8 cellular contexts compared by ENCODE assay signal in genomic region chrX:129842510-129843208, GRCh38. TPM values are rescaled to one million over a fixed set of nuclear protein-coding genes. Genes with fewer than 3 reads are reported as not detected.
DNase-seq lines count a peak whose midpoint lies in the region; ATAC-seq and TF ChIP-seq lines count a peak whose summit lies in the region.

No MANE protein-coding gene starts in this region.

- H3K27ac Mint-ChIP-seq in CD14-positive monocyte (peak overlapping the region in 5 of 7 donors; percentile 26 to 83 (median 52)), IgD-negative memory B cell (no peak overlapping the region)

- DNase-seq in CD14-positive monocyte (ENCODE audit: low spot score) (no peak), ascending aorta (ENCODE audit: low spot score in 2 of 2) (no peak), iris pigment epithelial cell (ENCODE audit: low read depth) (peak; percentile 42), spleen (peak; percentile 77), germinal center (ENCODE audit: low spot score) (no peak), kidney glomerular epithelial cell (lab: John Stamatoyannopoulos, UW) (no peak)

- intact Hi-C loops in CD14-positive monocyte (cut with micrococcal nuclease) (loop anchor here in 1 of 2 donors (10.0 kb wide), 1 partner anchor 62 kb away; the partner anchor contains the start of gene UTP14A), ascending aorta (cut with DNase I) (loop anchor here (2.0 to 10.0 kb wide), 6 partner anchors 64 to 325 kb away; partner anchors contain the start of genes AIFM1, BCORL1, SMARCA1 and UTP14A), spleen (cut with DNase I; ENCODE audit: low total_unique reads) (no loop called here)

- H3K27me3 Mint-ChIP-seq in CD14-positive monocyte (ENCODE audit: low read depth in 3 of 3) (peaks cover 4 to 8% (median 5%) of the 10 kb centered on the region in 3 donors), IgD-negative memory B cell (peaks cover 12% of the 10 kb centered on the region)

- no peaks in the 10 kb centered on the region for H3K36me3 ChIP-seq in ascending aorta
- no peaks in the 10 kb centered on the region for H3K36me3 ChIP-seq in spleen

- ATAC-seq in GM21423 (IDR thresholded peaks at IDR 0.05; ENCODE audit: unreplicated experiment), result no peak

- H3K4me1 ChIP-seq in ascending aorta (no peaks in the 10 kb centered on the region), spleen (peaks cover 0 to 14% (median 6%) of the 10 kb centered on the region in 6 donors)

- H3K27me3 ChIP-seq in ascending aorta, result no peaks in the 10 kb centered on the region
- H3K27me3 ChIP-seq in spleen (replicated peaks in 1 of 7), result no peaks in the 10 kb centered on the region

- H3K4me1 Mint-ChIP-seq in CD14-positive monocyte (peaks cover 15% of the 10 kb centered on the region), IgD-negative memory B cell (peaks cover 0 to 8% (median 0%) of the 10 kb centered on the region in 3 donors)

- no peak for TF ChIP-seq POLR2A in spleen (IDR thresholded peaks at IDR 0.05)

- WGBS in spleen, 5 donors, result 3 to 38% (median 8%) methylated on average over 16 to 17 of the region's 17 CpGs

- H3K9me3 Mint-ChIP-seq in CD14-positive monocyte, result peaks cover 0 to 2% (median 0%) of the 10 kb centered on the region in 7 donors
- H3K9me3 Mint-ChIP-seq in IgD-negative memory B cell, result no peaks in the 10 kb centered on the region

- no peak for TF ChIP-seq CTCF in CD14-positive monocyte (IDR thresholded peaks at IDR 0.05)
- TF ChIP-seq CTCF in ascending aorta (IDR thresholded peaks at IDR 0.05), result no peak
- no peak for TF ChIP-seq CTCF in spleen (IDR thresholded peaks at IDR 0.05 in 8 of 11, conservative IDR thresholded peaks at IDR 0.05 in 3 of 11)

- H3K27ac ChIP-seq in ascending aorta (peak overlapping the region; percentile 68 to 77), spleen (peak overlapping the region in 4 of 8 donors; percentile 72 to 80 (median 76))

- H3K4me3 Mint-ChIP-seq in CD14-positive monocyte (peak overlapping the region; percentile 85 to 87), IgD-negative memory B cell (peak overlapping the region; percentile 81 to 89 (median 87))

- H3K36me3 Mint-ChIP-seq in CD14-positive monocyte, result peaks cover 0 to 2% of the 10 kb centered on the region in 2 donors
- H3K36me3 Mint-ChIP-seq in IgD-negative memory B cell, result no peaks in the 10 kb centered on the region

- peak overlapping the region; percentile 54 to 77 for H3K4me3 ChIP-seq in ascending aorta
- peak overlapping the region; percentile 51 to 87 (median 64) for H3K4me3 ChIP-seq in spleen

- H3K9me3 ChIP-seq in ascending aorta (no peaks in the 10 kb centered on the region), spleen (no peaks in the 10 kb centered on the region)

RNA-seq across cellular contexts. Expression of gene ZDHHC9, which starts 1.0 kb away (rescaled TPM):
- polyA plus RNA-seq in CD14-positive monocyte (1 to 10 TPM; 2.7 to 2.8 TPM), IgD-negative memory B cell (4.8 TPM), spleen (1 to 10 TPM; 1.2 to 1.9 (median 1.9) TPM)
- total RNA-seq in ascending aorta (43.0 TPM), spleen (1 to 10 TPM; 4.9 to 9.2 (median 5.9) TPM)

Comparison
In these comparisons a context has a peak if more than half of its experiments do, and no peak if none do; other contexts are left out.
1. DNase-seq: peak in iris pigment epithelial cell (single experiment) and spleen (single experiment); none in CD14-positive monocyte (single experiment), ascending aorta (0 of 2), germinal center (single experiment) and kidney glomerular epithelial cell (single experiment).
2. H3K27ac Mint-ChIP-seq: peak in CD14-positive monocyte (5 of 7); none in IgD-negative memory B cell (0 of 3).